In genomic region chr17:28416703-28417311, GRCh38 we compare ENCODE assay signal across 8 cellular contexts. TPM values are rescaled to one million over a fixed set of nuclear protein-coding genes. Genes with fewer than 3 reads are reported as not detected.
DNase-seq lines count a peak whose midpoint lies in the region; ATAC-seq and TF ChIP-seq lines count a peak whose summit lies in the region.

No MANE protein-coding gene starts in this region.

- no peaks in the 10 kb centered on the region for H4K20me1 ChIP-seq in neural cell (ENCODE audit: insufficient read depth)

- no peaks in the 10 kb centered on the region for H3K4me1 ChIP-seq in esophagus squamous epithelium

- H3K27ac ChIP-seq in esophagus squamous epithelium (no peak overlapping the region), neural cell (ENCODE audit: low read length) (no peak overlapping the region)

- H3K9me2 ChIP-seq in neural cell (ENCODE audit: insufficient read depth, low read length) = no peaks in the 10 kb centered on the region

- TF ChIP-seq CTCF in esophagus squamous epithelium (IDR thresholded peaks at IDR 0.05) = peak; percentile 36 to 64 (median 52)
- peak; percentile 43 for TF ChIP-seq CTCF in neural cell (IDR thresholded peaks at IDR 0.05; ENCODE audit: poor library complexity, severe bottlenecking)
- peak; percentile 78 for TF ChIP-seq CTCF in type B pancreatic cell (conservative IDR thresholded peaks at IDR 0.05)

- 14 to 20% methylated on average over 13 of the region's 13 CpGs for WGBS in esophagus squamous epithelium, 2 donors

- H3K27me3 Mint-ChIP-seq in type B pancreatic cell = peaks cover 24% of the 10 kb centered on the region

- intact Hi-C loops in esophagus squamous epithelium (cut with DNase I) = no loop called here

- no peaks in the 10 kb centered on the region for H3K79me2 ChIP-seq in neural cell (replicated peaks; ENCODE audit: insufficient read depth, low read length)

- ATAC-seq in HG02642 (IDR thresholded peaks at IDR 0.05; ENCODE audit: poor library complexity, unreplicated experiment) = peak; percentile 46
- ATAC-seq in HG03025 (IDR thresholded peaks at IDR 0.05; ENCODE audit: low FRiP score, unreplicated experiment) = no peak

- H3K9me3 Mint-ChIP-seq in type B pancreatic cell = no peaks in the 10 kb centered on the region

- H3K9me3 ChIP-seq in esophagus squamous epithelium (no peaks in the 10 kb centered on the region), neural cell (ENCODE audit: low read length) (no peaks in the 10 kb centered on the region)

- no peak overlapping the region for H2AFZ ChIP-seq in neural cell (ENCODE audit: low read depth, low read length)

- TF ChIP-seq POLR2A in esophagus squamous epithelium (IDR thresholded peaks at IDR 0.05) = no peak

- H3K4me3 ChIP-seq in esophagus squamous epithelium = no peak overlapping the region
- H3K4me3 ChIP-seq in neural cell (ENCODE audit: low read length) = no peak overlapping the region

- peak overlapping the region; percentile 4 for H3K27ac Mint-ChIP-seq in type B pancreatic cell

- TF ChIP-seq EP300 in neural cell (conservative IDR thresholded peaks at IDR 0.05; ENCODE audit: poor library complexity, severe bottlenecking) = no peak

- H3K4me3 Mint-ChIP-seq in type B pancreatic cell = no peak overlapping the region

- no peaks in the 10 kb centered on the region for H3K36me3 Mint-ChIP-seq in type B pancreatic cell

- H3K27me3 ChIP-seq in esophagus squamous epithelium (peaks cover 0 to 37% (median 0%) of the 10 kb centered on the region in 4 donors), neural cell (ENCODE audit: insufficient read depth, low read depth, low read length) (no peaks in the 10 kb centered on the region)

- H3K36me3 ChIP-seq in esophagus squamous epithelium (no peaks in the 10 kb centered on the region), neural cell (ENCODE audit: insufficient read depth, low read length) (no peaks in the 10 kb centered on the region)

- H3K4me1 Mint-ChIP-seq in type B pancreatic cell (ENCODE audit: unreplicated experiment) = no peaks in the 10 kb centered on the region

- H3K9ac ChIP-seq in neural cell (ENCODE audit: low read length) = no peak overlapping the region

- no peaks in the 10 kb centered on the region for H3F3A ChIP-seq in neural cell (ENCODE audit: insufficient read depth, low read length, poor library complexity, severe bottlenecking)

- DNase-seq in COLO829 (ENCODE audit: low spot score) (peak; percentile 57), NCI-H748 (lab: John Stamatoyannopoulos, UW; ENCODE audit: unreplicated experiment) (peak; percentile 84), esophagus squamous epithelium (lab: John Stamatoyannopoulos, UW) (no peak), type B pancreatic cell (ENCODE audit: extremely low spot score, unreplicated experiment) (no peak)
- DNase-seq in activated CD8-positive, alpha-beta memory T cell treated with anti-CD3 and anti-CD28 coated beads for 24 hours = peak; percentile 69

- H3K4me2 ChIP-seq in neural cell (ENCODE audit: low read length) = no peak overlapping the region

- TF ChIP-seq RAD21 in neural cell (conservative IDR thresholded peaks at IDR 0.05) = no peak

TF ChIP-seq in neural cell, 6 proteins besides CTCF, POLR2A, EP300 and RAD21:
- no peak for TF ChIP-seq POLR2AphosphoS5 (IDR thresholded peaks at IDR 0.05)
- no peak for TF ChIP-seq TAF1 (IDR thresholded peaks at IDR 0.05; ENCODE audit: low read depth)
- TF ChIP-seq REST (IDR thresholded peaks at IDR 0.05; ENCODE audit: borderline replicate concordance) = no peak
- no peak for TF ChIP-seq EZH2 (IDR thresholded peaks at IDR 0.05; ENCODE audit: borderline replicate concordance, insufficient read depth, low read length, poor library complexity, severe bottlenecking)
- TF ChIP-seq SMC3 (conservative IDR thresholded peaks at IDR 0.05; ENCODE audit: poor library complexity) = no peak
- no peak for TF ChIP-seq MXI1 (conservative IDR thresholded peaks at IDR 0.05; ENCODE audit: poor library complexity, severe bottlenecking)

RNA-seq across cellular contexts. Expression of gene SLC46A1, which starts 10.8 kb away (rescaled TPM):
- total RNA-seq in esophagus squamous epithelium = 1 to 10 TPM in 2 of 4 donors, under 1 TPM in 2; 0.83 to 4.0 (median 1.6) TPM
- polyA plus RNA-seq in neural cell = 12.3 and 15.3 TPM in 2 replicates
- 17.3 and 20.8 TPM in 2 replicates for polyA minus RNA-seq in neural cell
- 21.9 and 29.6 TPM in 2 replicates for total RNA-seq in type B pancreatic cell (ENCODE audit: low replicate concordance)

RNA-seq across cellular contexts. Expression of gene SARM1, which starts 45.3 kb away (rescaled TPM):
- total RNA-seq in esophagus squamous epithelium (1 to 10 TPM; 1.1 to 7.2 (median 2.5) TPM), type B pancreatic cell (ENCODE audit: low replicate concordance) (13.4 and 29.6 TPM in 2 replicates)
- polyA plus RNA-seq in neural cell = 21.6 and 23.9 TPM in 2 replicates
- polyA minus RNA-seq in neural cell = 42.6 and 44.7 TPM in 2 replicates

RNA-seq across cellular contexts. Expression of gene VTN, which starts 46.7 kb away (rescaled TPM):
- total RNA-seq in esophagus squamous epithelium (under 1 TPM in 1 of 4 donors, not detected in 3; 0.19 TPM), type B pancreatic cell (ENCODE audit: low replicate concordance) (20.3 and 54.1 TPM in 2 replicates)
- polyA plus RNA-seq in neural cell = 1.2 and 1.5 TPM in 2 replicates
- 0.73 and 1.0 TPM in 2 replicates for polyA minus RNA-seq in neural cell

RNA-seq across cellular contexts. Expression of gene SEBOX, which starts 51.8 kb away (rescaled TPM):
- total RNA-seq in esophagus squamous epithelium (not detected), type B pancreatic cell (ENCODE audit: low replicate concordance) (not detected in 2 replicates)
- polyA plus RNA-seq in neural cell = not detected in 2 replicates
- polyA minus RNA-seq in neural cell = not detected in 2 replicates

RNA-seq across cellular contexts. Expression of gene SLC13A2, which starts 56.6 kb away (rescaled TPM):
- total RNA-seq in esophagus squamous epithelium (not detected), type B pancreatic cell (ENCODE audit: low replicate concordance) (1.2 and 8.7 TPM in 2 replicates)
- not detected in 2 replicates for polyA plus RNA-seq in neural cell
- not detected in 2 replicates for polyA minus RNA-seq in neural cell

Comparison
In these comparisons a context has a peak if more than half of its experiments do, and no peak if none do; other contexts are left out.
1. DNase-seq: peak in COLO829 (single experiment), NCI-H748 (single experiment) and activated CD8-positive, alpha-beta memory T cell treated with anti-CD3 and anti-CD28 coated beads for 24 hours (single experiment); none in esophagus squamous epithelium (single experiment) and type B pancreatic cell (single experiment).
2. RNA of gene VTN, which starts 46.7 kb away (total RNA-seq): 20.3 to 54.1 TPM in type B pancreatic cell; 0.19 TPM in esophagus squamous epithelium; every median in the first group is over 10 times any median in the second.
3. Peak in every context shown above with its lines, with median percentiles within 50 percentile points of each other: CTCF ChIP-seq.